Comparison of ENCODE assay signal across 2 cellular contexts in the genomic region with DNA sequence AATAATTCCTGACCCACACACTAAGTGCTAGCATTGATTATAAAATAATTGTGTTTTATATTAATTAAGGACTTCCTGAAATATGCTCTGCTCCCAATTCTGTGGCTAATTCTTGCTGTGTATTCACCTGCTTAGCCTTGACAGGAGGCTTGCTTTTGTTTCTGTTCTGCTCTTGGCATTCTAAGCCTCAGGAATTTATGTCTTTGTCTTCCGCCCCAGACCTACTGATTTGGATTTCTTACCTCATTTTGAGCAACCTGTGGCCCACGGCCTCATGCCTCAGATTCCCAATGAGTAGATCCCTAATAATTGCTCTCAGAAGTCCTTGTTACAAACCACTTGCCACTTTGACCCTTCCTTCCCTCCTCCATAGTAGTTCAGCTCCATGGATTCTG. TPM values are rescaled to one million over a fixed set of nuclear protein-coding genes. Genes with fewer than 3 reads are reported as not detected.
"Had no signal": no experiment of that assay in that cellular context is flagged by ENCODE, and none has a peak within 500 bp of the region (broad histone marks: within the 10 kb centered on the region; RNA-seq: fewer than 3 reads in every experiment).

No MANE protein-coding gene starts in this region.

RNA-seq across cellular contexts. Expression of gene CTAGE6, which starts 40.4 kb away (rescaled TPM):
- polyA plus RNA-seq: stomach, urinary bladder had no signal
